In genomic region chr1:221693087-221693486, GRCh38 we compare ENCODE assay signal across 20 cellular contexts. TPM values are rescaled to one million over a fixed set of nuclear protein-coding genes. Genes with fewer than 3 reads are reported as not detected.
DNase-seq lines count a peak whose midpoint lies in the region; ATAC-seq and TF ChIP-seq lines count a peak whose summit lies in the region.
"Had no signal": no experiment of that assay in that cellular context is flagged by ENCODE, and none has a peak within 500 bp of the region (broad histone marks: within the 10 kb centered on the region; RNA-seq: fewer than 3 reads in every experiment).

No MANE protein-coding gene starts in this region.

- CTCF ChIA-PET in OCI-LY7 (lab: Charles Lee; ENCODE audit: unreplicated experiment): no interaction called here

- POLR2A ChIA-PET in OCI-LY7 (lab: Charles Lee): no interaction called here

- TF ChIP-seq CTCF in C4-2B (conservative IDR thresholded peaks at IDR 0.05) (peak; percentile 30), GM13977 (IDR thresholded peaks at IDR 0.05; ENCODE audit: extremely low read depth, insufficient read depth, missing control alignments) (peak; percentile 14), OCI-LY7 (conservative IDR thresholded peaks at IDR 0.05; ENCODE audit: low read length) (peak; percentile 68)

- BruUV-seq in OCI-LY7 (replicated peaks; lab: Mats Ljungman, UMichigan): no TSS peak

- no peak overlapping the region for H3K4me2 ChIP-seq in OCI-LY7 (ENCODE audit: low read length)

- in situ Hi-C loops in GM13977 (cut with MboI; ENCODE audit: low pct_unique_long_range_greater_than_20kb, low sequenced_read_pairs, unreplicated experiment): no loop called here

- H3K27ac ChIP-seq in C4-2B (no peak overlapping the region), OCI-LY7 (ENCODE audit: low read depth, low read length, poor library complexity, severe bottlenecking) (no peak overlapping the region)
- H3K27ac ChIP-seq: epithelial cell of prostate, parathyroid adenoma had no signal

- no peaks in the 10 kb centered on the region for H3K9me2 ChIP-seq in OCI-LY7 (ENCODE audit: insufficient read depth, low read length)

- DNase-seq in GM13977 (ENCODE audit: low spot score) (no peak), OCI-LY7 (ENCODE audit: low spot score) (peak; percentile 10), iPS DF 19.7 (ENCODE audit: low read depth, low spot score) (peak; percentile 17), GM19240 (ENCODE audit: insufficient read length, low spot score) (no peak), NCI-H748 treated with DMSO at 0.1 percent for 48 hours (lab: John Stamatoyannopoulos, UW) (no peak)
- DNase-seq: activated CD8-positive, alpha-beta memory T cell treated with anti-CD3 and anti-CD28 coated beads for 24 hours; activated effector memory CD4-positive, alpha-beta T cell treated with anti-CD3 and anti-CD28 coated beads, Interleukin-2, amount 50 U/mL, for 16 hours; anterior cingulate cortex; CD4-positive, alpha-beta memory T cell; head of caudate nucleus; NCI-H1436; NCI-H2227 treated with DMSO at 0.1 percent for 48 hours; small intestine; stimulated activated naive CD8-positive, alpha-beta T cell treated with anti-CD3 and anti-CD28 coated beads, Interleukin-15, amount 100 ng/mL, for 72 hours had no signal

- H4K20me1 ChIP-seq in OCI-LY7 (ENCODE audit: insufficient read depth, low read length): no peaks in the 10 kb centered on the region

- H3K4me3 ChIP-seq in OCI-LY7 (ENCODE audit: low read depth, low read length, poor library complexity, severe bottlenecking): no peak overlapping the region

- no peak for ATAC-seq in HG03097 (IDR thresholded peaks at IDR 0.05; ENCODE audit: low FRiP score, unreplicated experiment)
- ATAC-seq: HepG2 had no signal

- no peak overlapping the region for H2AFZ ChIP-seq in OCI-LY7 (ENCODE audit: low read length)
- H2AFZ ChIP-seq: parathyroid adenoma had no signal

- no peaks in the 10 kb centered on the region for H3K36me3 ChIP-seq in OCI-LY7 (ENCODE audit: insufficient read depth, low read length)

- no peaks in the 10 kb centered on the region for H3K79me2 ChIP-seq in OCI-LY7 (ENCODE audit: insufficient read depth, low read depth, low read length)
- H3K79me2 ChIP-seq: parathyroid adenoma had no signal

- intact Hi-C loops in OCI-LY7 (cut with micrococcal nuclease; ENCODE audit: unreplicated experiment): no loop called here

- no peaks in the 10 kb centered on the region for H3K9me3 ChIP-seq in OCI-LY7 (ENCODE audit: low read length)

- H3K4me1 ChIP-seq in OCI-LY7 (ENCODE audit: insufficient read depth, low read length, poor library complexity, severe bottlenecking): no peaks in the 10 kb centered on the region
- H3K4me1 ChIP-seq: parathyroid adenoma had no signal

RNA-seq across cellular contexts. Expression of gene DUSP10, which starts 48.8 kb away (rescaled TPM):
- 2.0 and 4.4 TPM in 2 replicates for total RNA-seq in OCI-LY7 (2014; rRNA removed; shearing (Covaris generic))
- 2.6 and 3.7 TPM in 2 replicates for total RNA-seq in OCI-LY7 (2022)
- total RNA-seq: G401 had no signal

Comparison
In these comparisons a context has a peak if more than half of its experiments do, and no peak if none do; other contexts are left out.
1. CTCF ChIP-seq: peak in every context shown above with its lines; median percentile 68 in OCI-LY7; 30 in C4-2B; 14 in GM13977.
2. DNase-seq: peak in OCI-LY7 (single experiment) and iPS DF 19.7 (single experiment); none in GM13977 (single experiment), GM19240 (single experiment) and NCI-H748 treated with DMSO at 0.1 percent for 48 hours (single experiment).